Comparison of ENCODE assay signal across 9 cellular contexts in the genomic region with DNA sequence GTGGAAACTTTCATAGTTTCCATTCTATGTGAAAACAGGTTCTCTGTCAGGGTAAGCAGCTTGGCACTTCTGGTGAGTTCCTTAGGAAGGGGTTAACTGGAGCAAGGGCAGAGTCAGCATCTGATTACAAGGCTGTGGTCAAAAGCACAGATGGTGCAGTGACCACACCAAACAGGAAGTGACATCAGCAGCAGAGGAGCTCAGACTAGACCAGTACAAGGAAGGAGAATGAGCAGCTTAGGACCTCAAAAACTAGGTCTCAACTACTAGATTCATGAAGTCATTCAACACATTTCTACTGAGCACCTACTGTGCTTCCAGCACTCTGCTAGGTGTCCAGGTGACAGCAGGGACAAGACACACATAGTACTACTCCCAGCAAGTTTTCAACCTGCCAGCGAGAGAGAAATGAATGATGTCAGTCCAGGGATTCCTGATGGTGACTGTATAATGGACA.
DNase-seq lines count a peak whose midpoint lies in the region; ATAC-seq and TF ChIP-seq lines count a peak whose summit lies in the region.
"Had no signal": no experiment of that assay in that cellular context is flagged by ENCODE, and none has a peak within 500 bp of the region (broad histone marks: within the 10 kb centered on the region; RNA-seq: fewer than 3 reads in every experiment).

No MANE protein-coding gene starts in this region.

- no peaks in the 10 kb centered on the region for H3K36me3 ChIP-seq in MG63
- H3K36me3 ChIP-seq: right lobe of liver had no signal

- peak; percentile 14 for DNase-seq in GM10248 (ENCODE audit: extremely low spot score)
- DNase-seq in MG63, result peak; percentile 48
- DNase-seq in fibroblast of peridontal ligament (ENCODE audit: extremely low read depth), result peak; percentile 82
- DNase-seq in dedifferentiated amniotic fluid mesenchymal stem cell (ENCODE audit: extremely low spot score), result no peak
- DNase-seq in putamen (ENCODE audit: low spot score), result no peak
- DNase-seq in NCI-H1930 (lab: John Stamatoyannopoulos, UW), result no peak
- DNase-seq: right lobe of liver had no signal

- no peak for TF ChIP-seq CTCF in GM10248 (IDR thresholded peaks at IDR 0.05; ENCODE audit: control extremely low read depth, extremely low read depth, low read depth, missing control alignments)

- no peak overlapping the region for H3K4me3 ChIP-seq in MG63
- H3K4me3 ChIP-seq: right lobe of liver had no signal

- CTCF ChIA-PET in GM10248 (lab: Yijun Ruan, JAX), result interaction anchor here (1.2 to 3.0 kb wide), 4 partner anchors 14 to 43 kb away, joined by 3 to 9 read pairs (median 4); no protein-coding TSS in a partner anchor

- POLR2A ChIA-PET in GM10248 (lab: Yijun Ruan, JAX), result no interaction called here

- no peaks in the 10 kb centered on the region for H3K27me3 ChIP-seq in MG63
- H3K27me3 ChIP-seq: right lobe of liver had no signal

- ATAC-seq in GM21786 (IDR thresholded peaks at IDR 0.05; ENCODE audit: unreplicated experiment) (peak; percentile 89), HG03039 (IDR thresholded peaks at IDR 0.05; ENCODE audit: unreplicated experiment) (no peak)

- H3K9me3 ChIP-seq in MG63, result no peaks in the 10 kb centered on the region
- H3K9me3 ChIP-seq: right lobe of liver had no signal

Comparison
In these comparisons a context has a peak if more than half of its experiments do, and no peak if none do; other contexts are left out.
1. DNase-seq: peak in GM10248 (single experiment), MG63 (single experiment) and fibroblast of peridontal ligament (single experiment); none in dedifferentiated amniotic fluid mesenchymal stem cell (single experiment), putamen (single experiment) and NCI-H1930 (0 of 2).